Comparison of ENCODE assay signal across 11 cellular contexts in genomic region chr17:78875738-78876597, GRCh38. TPM values are rescaled to one million over a fixed set of nuclear protein-coding genes. Genes with fewer than 3 reads are reported as not detected.
DNase-seq lines count a peak whose midpoint lies in the region; ATAC-seq and TF ChIP-seq lines count a peak whose summit lies in the region.
"Had no signal": no experiment of that assay in that cellular context is flagged by ENCODE, and none has a peak within 500 bp of the region (broad histone marks: within the 10 kb centered on the region; RNA-seq: fewer than 3 reads in every experiment).

No MANE protein-coding gene starts in this region.

- peak overlapping the region; percentile 18 for H3K27ac Mint-ChIP-seq in CD8-positive, alpha-beta T cell
- H3K27ac Mint-ChIP-seq: activated CD4-positive, alpha-beta T cell treated with anti-CD3 and anti-CD28 coated beads for 36 hours had no signal

- no peak for DNase-seq in CD8-positive, alpha-beta T cell
- DNase-seq in PC-9 (peak in 1 of 2 experiments; percentile 26), epithelial cell of esophagus (ENCODE audit: low read depth) (peak; percentile 56), pons (ENCODE audit: low spot score) (peak; percentile 51), omental fat pad (ENCODE audit: low spot score) (no peak)
- no peak for DNase-seq in stimulated activated CD4-positive, alpha-beta T cell treated with anti-CD3 and anti-CD28 coated beads, Interleukin-4, amount 100 ng/mL, for 24 hours
- DNase-seq: activated CD4-positive, alpha-beta T cell treated with anti-CD3 and anti-CD28 coated beads for 36 hours; NCI-H510A had no signal

- CTCF ChIA-PET in CD8-positive, alpha-beta T cell (lab: Charles Lee): interaction anchor here (0.9 to 1.3 kb wide), 3 partner anchors 10 to 227 kb away, joined by 3 to 9 read pairs (median 3); no protein-coding TSS in a partner anchor
- CTCF ChIA-PET in PC-9 (lab: Charles Lee): interaction anchor here (1.4 kb wide), 1 partner anchor 10 kb away, joined by 11 read pairs; no protein-coding TSS in a partner anchor

- no peak overlapping the region for H2AFZ ChIP-seq in PC-9

- ATAC-seq in CD8-positive, alpha-beta T cell: no peak
- ATAC-seq in HG02610 (IDR thresholded peaks at IDR 0.05; ENCODE audit: unreplicated experiment): no peak
- no peak for ATAC-seq in omental fat pad (ENCODE audit: low FRiP score)
- ATAC-seq in HG03175 (IDR thresholded peaks at IDR 0.05; ENCODE audit: unreplicated experiment): no peak
- ATAC-seq: activated CD4-positive, alpha-beta T cell treated with anti-CD3 and anti-CD28 coated beads for 36 hours had no signal

- H3K27me3 Mint-ChIP-seq in CD8-positive, alpha-beta T cell (ENCODE audit: low read depth): no peaks in the 10 kb centered on the region
- H3K27me3 Mint-ChIP-seq: activated CD4-positive, alpha-beta T cell treated with anti-CD3 and anti-CD28 coated beads for 36 hours had no signal

- no peaks in the 10 kb centered on the region for H3K36me3 ChIP-seq in CD8-positive, alpha-beta T cell (ENCODE audit: insufficient read depth, low read length)
- H3K36me3 ChIP-seq in PC-9 (ENCODE audit: low read depth): no peaks in the 10 kb centered on the region
- H3K36me3 ChIP-seq: cardiac muscle cell had no signal

- no peak overlapping the region for H3K4me3 ChIP-seq in CD8-positive, alpha-beta T cell (ENCODE audit: low read depth, low read length)
- H3K4me3 ChIP-seq in PC-9 (no peak overlapping the region), epithelial cell of esophagus (ENCODE audit: low read length) (no peak overlapping the region)
- H3K4me3 ChIP-seq: cardiac muscle cell had no signal

- POLR2A ChIA-PET in CD8-positive, alpha-beta T cell (lab: Charles Lee): no interaction called here
- POLR2A ChIA-PET in PC-9 (lab: Charles Lee; ENCODE audit: unreplicated experiment): interaction anchor here (0.8 kb wide), 1 partner anchor 9 kb away, joined by 6 read pairs; no protein-coding TSS in a partner anchor

- H3K4me3 Mint-ChIP-seq in CD8-positive, alpha-beta T cell: no peak overlapping the region
- H3K4me3 Mint-ChIP-seq: activated CD4-positive, alpha-beta T cell treated with anti-CD3 and anti-CD28 coated beads for 36 hours had no signal

- intact Hi-C loops in CD8-positive, alpha-beta T cell (cut with DNase I, micrococcal nuclease): no loop called here
- intact Hi-C loops in PC-9 (cut with micrococcal nuclease; ENCODE audit: unreplicated experiment): no loop called here

- no peaks in the 10 kb centered on the region for H3K9me2 ChIP-seq in PC-9 (ENCODE audit: insufficient read depth)

- peaks cover 15% of the 10 kb centered on the region for H3K4me1 ChIP-seq in CD8-positive, alpha-beta T cell (ENCODE audit: insufficient read depth, low read length)
- peaks cover 34% of the 10 kb centered on the region for H3K4me1 ChIP-seq in PC-9 (replicated peaks; ENCODE audit: insufficient read depth)

- H3K27me3 ChIP-seq in CD8-positive, alpha-beta T cell (ENCODE audit: insufficient read depth, low read length): no peaks in the 10 kb centered on the region
- no peaks in the 10 kb centered on the region for H3K27me3 ChIP-seq in PC-9 (ENCODE audit: insufficient read depth, low read depth)
- H3K27me3 ChIP-seq: cardiac muscle cell had no signal

- H3K9me3 ChIP-seq in CD8-positive, alpha-beta T cell (ENCODE audit: low read length): no peaks in the 10 kb centered on the region
- no peaks in the 10 kb centered on the region for H3K9me3 ChIP-seq in PC-9 (ENCODE audit: insufficient read depth, low read depth)

- no TSS peak for BruUV-seq in PC-9 (replicated peaks; lab: Mats Ljungman, UMichigan)

- peaks cover 5% of the 10 kb centered on the region; the same call in 1 of the 2 replicates for H3K79me2 ChIP-seq in PC-9 (ENCODE audit: low read depth)

- peak overlapping the region; percentile 34 for H3K4me2 ChIP-seq in PC-9

- TF ChIP-seq CTCF in CD8-positive, alpha-beta T cell (IDR thresholded peaks at IDR 0.05): no peak
- TF ChIP-seq CTCF in PC-9 (conservative IDR thresholded peaks at IDR 0.05) (no peak), epithelial cell of esophagus (IDR thresholded peaks at IDR 0.05; ENCODE audit: insufficient read depth, low read depth, low read length, missing control alignments) (no peak), omental fat pad (IDR thresholded peaks at IDR 0.05) (no peak)

- no peak overlapping the region for H3K27ac ChIP-seq in CD8-positive, alpha-beta T cell (ENCODE audit: low read depth, low read length)
- H3K27ac ChIP-seq in PC-9: 0 out of 2 replicates have a peak overlapping the region, but pooled peaks have one; percentile 28
- H3K27ac ChIP-seq: cardiac muscle cell had no signal

- H3F3A ChIP-seq in PC-9 (ENCODE audit: insufficient read depth, low read depth): peaks cover 18% of the 10 kb centered on the region

- H3K36me3 Mint-ChIP-seq in CD8-positive, alpha-beta T cell: no peaks in the 10 kb centered on the region

- no peaks in the 10 kb centered on the region for H4K20me1 ChIP-seq in PC-9 (ENCODE audit: insufficient read depth)

- H3K9me3 Mint-ChIP-seq in CD8-positive, alpha-beta T cell: no peaks in the 10 kb centered on the region

- H3K4me1 Mint-ChIP-seq in CD8-positive, alpha-beta T cell (ENCODE audit: low read depth): peaks cover 25% of the 10 kb centered on the region

RNA-seq across cellular contexts. Expression of gene CEP295NL, which starts 27.0 kb away (rescaled TPM):
- total RNA-seq in CD8-positive, alpha-beta T cell: 1 to 10 TPM; 5.3 to 6.3 TPM
- total RNA-seq in PC-9 (2021): 3.5 and 3.6 TPM in 2 replicates
- 10 to 100 TPM in 1 of 4 donors, 1 to 10 TPM in 3; 2.7 to 11.8 (median 5.5) TPM for total RNA-seq in omental fat pad
- total RNA-seq: activated CD4-positive, alpha-beta T cell treated with anti-CD3 and anti-CD28 coated beads for 36 hours had no signal

RNA-seq across cellular contexts. Expression of gene USP36, which starts 35.4 kb away (rescaled TPM):
- 100 to 1,000 TPM; 755 to 805 TPM for total RNA-seq in CD8-positive, alpha-beta T cell
- total RNA-seq in PC-9 (2021): 41.4 and 46.2 TPM in 2 replicates
- 100 to 1,000 TPM in 2 of 4 donors, 10 to 100 TPM in 2; 32.5 to 162 (median 86.7) TPM for total RNA-seq in omental fat pad

RNA-seq across cellular contexts. Expression of gene TIMP2, which starts 49.2 kb away (rescaled TPM):
- 1 to 10 TPM; 8.9 to 9.4 TPM for total RNA-seq in CD8-positive, alpha-beta T cell
- 90.5 and 114 TPM in 2 replicates for total RNA-seq in PC-9 (2021)
- 100 to 1,000 TPM; 139 to 161 (median 150) TPM for total RNA-seq in omental fat pad

Comparison
In these comparisons a context has a peak if more than half of its experiments do, and no peak if none do; other contexts are left out.
1. DNase-seq: peak in epithelial cell of esophagus (single experiment) and pons (single experiment); none in CD8-positive, alpha-beta T cell (0 of 7), omental fat pad (single experiment) and stimulated activated CD4-positive, alpha-beta T cell treated with anti-CD3 and anti-CD28 coated beads, Interleukin-4, amount 100 ng/mL, for 24 hours (single experiment).
2. RNA of gene USP36, which starts 35.4 kb away (total RNA-seq): 755 to 805 TPM in CD8-positive, alpha-beta T cell; 32.5 to 162 TPM in omental fat pad and 41.4 to 46.2 TPM in PC-9; every median in the first group is over 4 times any median in the second.